In the genomic region with DNA sequence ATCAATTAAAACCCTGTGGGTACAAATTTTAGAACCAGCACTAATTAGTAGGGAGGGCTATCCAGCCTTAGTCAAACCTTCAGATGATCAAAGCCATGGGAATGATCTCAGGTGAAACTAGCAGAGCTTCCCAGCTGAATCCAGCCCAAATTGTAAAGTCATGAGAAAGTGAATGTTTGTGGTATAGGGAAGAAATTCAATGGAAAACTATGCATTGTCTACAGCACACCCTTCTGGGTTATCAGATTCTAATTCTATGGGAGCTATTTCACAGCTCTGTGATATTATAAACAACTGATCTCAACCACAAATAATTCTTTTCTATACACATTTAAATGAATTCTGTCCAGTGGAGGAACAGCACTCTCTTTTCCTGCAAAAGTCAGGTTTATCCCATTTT, we compare ENCODE assay signal across 14 cellular contexts. TPM values are rescaled to one million over a fixed set of nuclear protein-coding genes. Genes with fewer than 3 reads are reported as not detected.
"Had no signal": no experiment of that assay in that cellular context is flagged by ENCODE, and none has a peak within 500 bp of the region (broad histone marks: within the 10 kb centered on the region; RNA-seq: fewer than 3 reads in every experiment).

No MANE protein-coding gene starts in this region.

- H3K27me3 ChIP-seq: ascending aorta had no signal

- H3K9me3 ChIP-seq: ascending aorta had no signal

- ATAC-seq: activated naive CD8-positive, alpha-beta T cell treated with anti-CD3 and anti-CD28 coated beads, Interleukin-2, amount 50 U/mL, for 24 hours; effector memory CD8-positive, alpha-beta T cell; left lobe of liver; natural killer cell; right cardiac atrium; stimulated activated naive B cell treated with anti-CD40 and anti-IgM and Interleukin-4, amounts not matched to agents 10 μg/mL and 1 μg/mL and 100 μg/mL, for 72 hours; WTC11 had no signal

- H3K4me2 ChIP-seq: smooth muscle cell had no signal

- DNase-seq: activated CD4-positive, alpha-beta T cell treated with anti-CD3 and anti-CD28 coated beads for 48 hours; activated naive CD4-positive, alpha-beta T cell treated with Interleukin-2 at 50 U/mL for 16 hours; activated naive CD8-positive, alpha-beta T cell treated with anti-CD3 and anti-CD28 coated beads, Interleukin-2, amount 50 U/mL, for 24 hours; effector memory CD8-positive, alpha-beta T cell; erythroblast; immature natural killer cell; natural killer cell; occipital lobe; right cardiac atrium; stimulated activated naive B cell treated with anti-CD40 and anti-IgM and Interleukin-4, amounts not matched to agents 10 μg/mL and 1 μg/mL and 100 μg/mL, for 72 hours had no signal

- H3K27ac ChIP-seq: ascending aorta had no signal

- H3K4me3 ChIP-seq: ascending aorta, smooth muscle cell had no signal

- H3K36me3 ChIP-seq: ascending aorta had no signal

RNA-seq across cellular contexts. Expression of a gene that starts 24.6 kb away (rescaled TPM):
- total RNA-seq: ascending aorta had no signal
- polyA plus RNA-seq: immature natural killer cell had no signal
